ENCODE assay signal across 19 cellular contexts in the genomic region with DNA sequence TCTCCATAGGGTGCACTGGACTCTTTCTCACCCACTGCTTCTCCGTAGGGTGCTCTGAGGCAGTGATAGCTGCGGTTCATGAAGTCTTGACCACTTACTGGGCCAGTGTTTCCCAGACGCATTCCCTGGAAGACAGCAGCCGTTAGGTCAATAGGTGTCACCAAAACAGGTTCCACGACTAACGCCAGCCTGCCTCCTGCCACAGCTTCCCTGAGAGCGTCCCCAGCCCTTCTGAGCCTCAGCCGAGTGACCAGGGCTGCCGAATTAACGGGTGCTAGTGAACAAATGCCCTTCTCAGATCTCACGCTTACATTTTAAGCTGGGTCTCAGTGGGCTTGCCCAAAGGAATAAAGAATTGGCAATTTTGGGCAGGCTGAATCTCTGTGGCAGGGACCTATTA.
"Had no signal": no experiment of that assay in that cellular context is flagged by ENCODE, and none has a peak within 500 bp of the region (broad histone marks: within the 10 kb centered on the region; RNA-seq: fewer than 3 reads in every experiment).

No MANE protein-coding gene starts in this region.

- H3K27ac ChIP-seq: ascending aorta, Peyer's patch, RWPE1, SJCRH30 had no signal

- ATAC-seq: activated CD8-positive, alpha-beta memory T cell treated with anti-CD3 and anti-CD28 coated beads, Interleukin-2, amount 10 ng/mL, durations not matched to agents 7 days and 5 days had no signal

- H3K27me3 ChIP-seq: ascending aorta, Peyer's patch had no signal

- H3K4me3 ChIP-seq: ascending aorta, Peyer's patch, SJCRH30 had no signal

- H3K9me3 ChIP-seq: ascending aorta, Peyer's patch, SJCRH30, SK-N-SH had no signal

- H3K9ac ChIP-seq: SK-N-SH had no signal

- DNase-seq: activated B cell treated with CpG ODN at 0.5 μM for 24 hours; activated CD4-positive, alpha-beta T cell treated with anti-CD3 and anti-CD28 coated beads for 1 hour; activated CD4-positive, alpha-beta T cell treated with anti-CD3 and anti-CD28 coated beads, Interleukin-2, amount 10 ng/mL, durations not matched to agents 24 days and 14 days; activated CD4-positive, alpha-beta T cell treated with anti-CD3 and anti-CD28 coated beads, Interleukin-2, amount 50 U/mL, for 48 hours; activated CD8-positive, alpha-beta memory T cell treated with anti-CD3 and anti-CD28 coated beads, Interleukin-2, amount 10 ng/mL, durations not matched to agents 7 days and 5 days; activated effector memory CD4-positive, alpha-beta T cell treated with Interleukin-2 at 50 U/mL for 16 hours; activated naive CD4-positive, alpha-beta T cell; activated T-cell treated with anti-CD3 and anti-CD28 coated beads, Interleukin-2, amount 50 U/mL, for 24 hours; Kasumi-1; KBM-7; NCI-H1417 treated with DMSO at 0.1 percent for 48 hours; NCI-H1694; Peyer's patch; Right ventricle myocardium superior; SK-N-SH; SW 1271 had no signal

- H3K4me1 ChIP-seq: ascending aorta, Peyer's patch, SJCRH30 had no signal

- H3K4me2 ChIP-seq: SK-N-SH had no signal

- H3K36me3 ChIP-seq: ascending aorta, Peyer's patch, SJCRH30 had no signal
